8 cellular contexts compared by ENCODE assay signal in the genomic region with DNA sequence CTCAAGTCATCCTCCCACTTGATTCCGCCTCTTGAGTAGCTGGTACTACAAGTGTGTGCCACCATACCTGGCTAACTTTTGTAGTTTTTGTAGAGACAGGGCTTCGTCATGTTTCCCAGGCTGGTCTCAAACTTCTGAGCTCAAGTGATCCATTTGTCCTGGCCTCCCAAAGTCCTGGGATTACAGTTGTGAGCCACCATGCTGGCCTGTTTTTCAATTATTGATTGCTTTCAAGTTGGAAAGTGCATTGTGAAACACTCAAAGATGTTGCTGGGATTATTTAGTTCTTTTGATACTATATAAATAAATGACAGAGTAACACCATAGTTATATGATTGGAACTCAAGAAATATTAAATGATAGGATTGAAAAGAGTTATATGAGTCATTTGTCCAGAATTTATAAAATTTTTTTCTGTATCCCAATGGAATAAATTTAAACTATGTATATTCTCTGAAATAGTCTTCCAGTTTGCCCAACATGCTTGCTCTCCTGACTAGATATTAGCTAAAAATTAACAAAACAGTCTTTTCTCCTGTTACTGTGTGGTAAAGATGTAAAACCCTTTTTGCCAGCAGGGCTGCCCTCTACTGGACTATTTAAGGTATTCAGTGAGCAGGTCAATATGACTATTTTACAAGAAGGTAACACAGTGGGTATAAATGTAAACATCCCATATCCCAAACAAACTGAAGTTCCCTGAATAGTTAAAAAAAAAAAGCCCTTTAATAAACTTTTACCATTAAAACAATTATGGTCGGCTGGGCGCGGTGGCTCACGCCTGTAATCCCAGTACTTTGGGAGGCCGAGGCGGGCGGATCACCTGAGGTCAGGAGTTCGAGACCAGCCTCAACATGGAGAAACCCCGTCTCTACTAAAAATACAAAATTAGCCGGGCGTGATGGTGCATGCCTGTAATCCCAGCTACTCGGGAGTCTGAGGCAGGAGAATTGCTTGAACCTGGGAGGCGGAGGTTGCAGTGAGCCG. TPM values are rescaled to one million over a fixed set of nuclear protein-coding genes. Genes with fewer than 3 reads are reported as not detected.
DNase-seq lines count a peak whose midpoint lies in the region; ATAC-seq and FAIRE-seq lines count a peak whose summit lies in the region.

No MANE protein-coding gene starts in this region.

- no peak for FAIRE-seq in small intestine (lab: Jason Lieb, UNC)

- 88 to 92% (median 90%) methylated on average over 15 to 16 of the region's 16 CpGs for WGBS in small intestine, 3 donors

- no peaks in the 10 kb centered on the region for H3K9me3 ChIP-seq in small intestine (ENCODE audit: control insufficient read depth, low read depth)

- H3K4me3 ChIP-seq in small intestine (ENCODE audit: low read depth in 1 of 2, low read length in 2 of 2), result no peak overlapping the region

- H3K36me3 ChIP-seq in small intestine (ENCODE audit: control insufficient read depth in 2 of 2, insufficient read depth in 2 of 2, low read length in 2 of 2), result peaks cover 0 to 2% of the 10 kb centered on the region in 2 donors

- ATAC-seq in GM18868 (IDR thresholded peaks at IDR 0.05; ENCODE audit: unreplicated experiment), result peak; percentile 86
- peak; percentile 69 for ATAC-seq in HG03064 (IDR thresholded peaks at IDR 0.05; ENCODE audit: low read depth, unreplicated experiment)
- ATAC-seq in left cardiac atrium, result peak; percentile 63 to 74

- intact Hi-C loops in left cardiac atrium (cut with DNase I), result loop anchor here (2.0 to 10.0 kb wide), 3 partner anchors 36 to 199 kb away; no protein-coding TSS in a partner anchor

- H3K4me1 ChIP-seq in small intestine (ENCODE audit: control insufficient read depth in 2 of 2, insufficient read depth in 1 of 2, low read depth in 1 of 2, low read length in 1 of 2), result peaks cover 0 to 3% of the 10 kb centered on the region in 2 donors

- no peak overlapping the region for H3K27ac ChIP-seq in small intestine (ENCODE audit: low read depth in 1 of 2, low read length in 1 of 2)

- DNase-seq in COLO829 (ENCODE audit: low spot score), result peak; percentile 69
- peak; percentile 10 for DNase-seq in NCI-H446 treated with DMSO at 0.1 percent for 48 hours (lab: John Stamatoyannopoulos, UW)
- DNase-seq in activated naive CD4-positive, alpha-beta T cell treated with Interleukin-2 at 50 U/mL for 16 hours, result peak; percentile 9
- no peak for DNase-seq in left cardiac atrium
- peak; percentile 54 for DNase-seq in small intestine
- no peak for DNase-seq in NCI-H1930 (lab: John Stamatoyannopoulos, UW)

- no peaks in the 10 kb centered on the region for H3K27me3 ChIP-seq in small intestine (ENCODE audit: control insufficient read depth in 2 of 2, insufficient read depth in 2 of 2, low read length in 2 of 2)

RNA-seq across cellular contexts. Expression of gene ACSL3, which starts 42.7 kb away (rescaled TPM):
- 10 to 100 TPM; 37.8 to 38.1 TPM for total RNA-seq in left cardiac atrium
- 10 to 100 TPM in 2 of 3 donors, 1 to 10 TPM in 1; 6.0 to 29.4 (median 13.0) TPM for polyA plus RNA-seq in small intestine

Comparison
In these comparisons a context has a peak if more than half of its experiments do, and no peak if none do; other contexts are left out.
1. DNase-seq: peak in COLO829 (single experiment), NCI-H446 treated with DMSO at 0.1 percent for 48 hours (single experiment), activated naive CD4-positive, alpha-beta T cell treated with Interleukin-2 at 50 U/mL for 16 hours (single experiment) and small intestine (single experiment); none in left cardiac atrium (single experiment) and NCI-H1930 (0 of 2).
2. Peak in every context shown above with its lines, with median percentiles within 50 percentile points of each other: ATAC-seq.